ENCODE assay signal across 14 cellular contexts in genomic region chr12:30026621-30027234, GRCh38.
A peak's percentile ranks its signal among the peaks of the same experiment; 100 is the strongest.
DNase-seq lines count a peak whose midpoint lies in the region; ATAC-seq and TF ChIP-seq lines count a peak whose summit lies in the region.
"Had no signal": no experiment of that assay in that cellular context is flagged by ENCODE, and none has a peak within 500 bp of the region (broad histone marks: within the 10 kb centered on the region; RNA-seq: fewer than 3 reads in every experiment).

No MANE protein-coding gene starts in this region.

- H3K27me3 ChIP-seq in SJSA1 (replicated peaks) (no peaks in the 10 kb centered on the region), fibroblast of lung (ENCODE audit: control insufficient read depth, insufficient read depth, low read length) (no peaks in the 10 kb centered on the region)
- no peaks in the 10 kb centered on the region for H3K27me3 ChIP-seq in CD4-positive, alpha-beta T cell (ENCODE audit: control insufficient read depth, insufficient read depth, low read length)

- H3K27ac ChIP-seq in SJSA1 (peak overlapping the region; percentile 58), fibroblast of lung (ENCODE audit: insufficient read depth, low read length) (no peak overlapping the region)
- no peak overlapping the region for H3K27ac ChIP-seq in CD4-positive, alpha-beta T cell (ENCODE audit: low read depth, low read length)

- H3K4me2 ChIP-seq in fibroblast of lung (ENCODE audit: extremely low read depth, insufficient read depth, low read length), result peak overlapping the region; percentile 10
- H3K4me2 ChIP-seq: GM23338 had no signal

- ATAC-seq in HG03432 (IDR thresholded peaks at IDR 0.05; ENCODE audit: unreplicated experiment) (no peak), left colon (no peak)
- ATAC-seq in CD4-positive, alpha-beta T cell (ENCODE audit: poor library complexity), result no peak
- ATAC-seq: GM23338 had no signal

- no peak for TF ChIP-seq CTCF in fibroblast of lung (conservative IDR thresholded peaks at IDR 0.05 in 1 of 2, IDR thresholded peaks at IDR 0.05 in 1 of 2; ENCODE audit: low read depth in 1 of 2, low read length in 2 of 2)
- no peak for TF ChIP-seq CTCF in retinal pigment epithelial cell (conservative IDR thresholded peaks at IDR 0.05; ENCODE audit: low read depth, low read length)
- TF ChIP-seq CTCF in CD4-positive, alpha-beta T cell (IDR thresholded peaks at IDR 0.05), result no peak

- H3K36me3 Mint-ChIP-seq in CD4-positive, alpha-beta T cell (ENCODE audit: low read depth), result no peaks in the 10 kb centered on the region

- H4K20me1 ChIP-seq in fibroblast of lung (ENCODE audit: control insufficient read depth, extremely low read depth, insufficient read depth, low read length), result no peaks in the 10 kb centered on the region

- no peaks in the 10 kb centered on the region for H3K4me1 Mint-ChIP-seq in CD4-positive, alpha-beta T cell (ENCODE audit: low read depth)

- CTCF ChIA-PET in CD4-positive, alpha-beta T cell (lab: Charles Lee), result no interaction called here

- no peaks in the 10 kb centered on the region for H3K27me3 Mint-ChIP-seq in CD4-positive, alpha-beta T cell

- H3K4me3 ChIP-seq in SJSA1, result no peak overlapping the region
- no peak overlapping the region for H3K4me3 ChIP-seq in fibroblast of lung (replicated peaks in 1 of 4; ENCODE audit: control extremely low read depth in 1 of 4, insufficient read depth in 1 of 4, low read depth in 3 of 4, low read length in 4 of 4)
- no peak overlapping the region for H3K4me3 ChIP-seq in retinal pigment epithelial cell (ENCODE audit: low read length)
- H3K4me3 ChIP-seq: GM23338 had no signal

- H3K27ac Mint-ChIP-seq in CD4-positive, alpha-beta T cell, result no peak overlapping the region
- H3K27ac Mint-ChIP-seq: GM23338, nephron had no signal

- H3K36me3 ChIP-seq in SJSA1 (no peaks in the 10 kb centered on the region), fibroblast of lung (ENCODE audit: control insufficient read depth, insufficient read depth, low read length) (no peaks in the 10 kb centered on the region)

- no peak overlapping the region for H2AFZ ChIP-seq in fibroblast of lung (ENCODE audit: low read length)
- H2AFZ ChIP-seq: GM23338 had no signal

- H3K79me2 ChIP-seq in fibroblast of lung (ENCODE audit: control insufficient read depth, insufficient read depth, low read length), result no peaks in the 10 kb centered on the region

- DNase-seq in GM04504 (ENCODE audit: low read depth), result peak; percentile 18
- peak; percentile 50 to 62 for DNase-seq in SJSA1 (ENCODE audit: low read depth in 1 of 2, low spot score in 2 of 2)
- peak; percentile 60 to 94 for DNase-seq in fibroblast of lung (ENCODE audit: low read depth in 2 of 2)
- peak; percentile 79 for DNase-seq in retinal pigment epithelial cell (ENCODE audit: low read depth)
- DNase-seq in left colon, result no peak
- no peak for DNase-seq in CD4-positive, alpha-beta T cell
- no peak for DNase-seq in T-helper 9 cell
- DNase-seq: activated naive CD4-positive, alpha-beta T cell treated with Interleukin-2 at 50 U/mL for 16 hours; effector memory CD4-positive, alpha-beta T cell; GF-D8; NCI-H446 had no signal

- intact Hi-C loops in left colon (cut with DNase I, micrococcal nuclease), result no loop called here
- intact Hi-C loops in CD4-positive, alpha-beta T cell (cut with DNase I, micrococcal nuclease), result no loop called here

- H3K4me3 Mint-ChIP-seq in CD4-positive, alpha-beta T cell, result no peak overlapping the region
- H3K4me3 Mint-ChIP-seq: GM23338, nephron had no signal

- H3K9ac ChIP-seq in fibroblast of lung (ENCODE audit: insufficient read depth, low read length), result no peak overlapping the region

- H3K4me1 ChIP-seq in SJSA1 (replicated peaks) (peaks cover 32% of the 10 kb centered on the region), fibroblast of lung (ENCODE audit: control insufficient read depth, extremely low read depth, insufficient read depth, low read length) (no peaks in the 10 kb centered on the region)

- H3K9me3 ChIP-seq in SJSA1 (replicated peaks) (no peaks in the 10 kb centered on the region), fibroblast of lung (ENCODE audit: control insufficient read depth, insufficient read depth, low read depth, low read length) (no peaks in the 10 kb centered on the region)
- no peaks in the 10 kb centered on the region for H3K9me3 ChIP-seq in CD4-positive, alpha-beta T cell (ENCODE audit: control insufficient read depth, low read length)

- POLR2A ChIA-PET in CD4-positive, alpha-beta T cell (lab: Charles Lee), result no interaction called here

- peaks cover 5% of the 10 kb centered on the region for H3K9me3 Mint-ChIP-seq in CD4-positive, alpha-beta T cell

Comparison
In these comparisons a context has a peak if more than half of its experiments do, and no peak if none do; other contexts are left out.
1. DNase-seq: peak in GM04504 (single experiment), SJSA1 (2 of 2), fibroblast of lung (2 of 2) and retinal pigment epithelial cell (single experiment); none in left colon (0 of 2), CD4-positive, alpha-beta T cell (0 of 10) and T-helper 9 cell (single experiment).